28 cellular contexts compared by ENCODE assay signal in the genomic region with DNA sequence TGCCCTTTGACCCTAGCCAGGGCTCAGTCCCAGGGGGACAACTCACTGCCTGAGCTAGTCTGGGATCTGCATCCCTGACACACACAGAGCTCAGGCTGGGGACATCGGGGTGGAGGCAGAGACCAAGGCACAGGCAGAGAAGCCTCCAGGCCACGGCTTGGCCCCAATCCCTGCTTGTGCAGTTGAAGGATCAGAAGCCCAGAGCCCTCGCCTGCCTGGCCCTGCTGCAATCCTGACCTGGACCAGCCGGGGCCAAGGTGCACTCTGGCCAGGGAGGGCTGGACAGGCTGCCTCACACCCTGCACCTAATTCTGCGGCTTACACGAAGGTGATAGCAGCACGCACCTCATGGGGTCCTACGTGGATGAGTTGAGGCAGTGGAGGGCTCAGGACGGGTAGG. TPM values are rescaled to one million over a fixed set of nuclear protein-coding genes. Genes with fewer than 3 reads are reported as not detected.
"Had no signal": no experiment of that assay in that cellular context is flagged by ENCODE, and none has a peak within 500 bp of the region (broad histone marks: within the 10 kb centered on the region; RNA-seq: fewer than 3 reads in every experiment).

No MANE protein-coding gene starts in this region.

- ATAC-seq: left colon; pancreas; right cardiac atrium; stimulated activated naive CD8-positive, alpha-beta T cell treated with anti-CD3 and anti-CD28 coated beads, Interleukin-15, amount 100 ng/mL, for 72 hours had no signal

- DNase-seq: hippocampal formation; kidney; left colon; left ventricle myocardium inferior; mesendoderm; naive B cell; natural killer cell; nephron progenitor cell; nucleus accumbens; pancreas; posterior cingulate gyrus; retina; right cardiac atrium; sigmoid colon; small intestine; spleen; stimulated activated CD4-positive, alpha-beta T cell treated with anti-CD3 and anti-CD28 coated beads, Interleukin-4, amount 100 ng/mL, for 24 hours; stimulated activated CD8-positive, alpha-beta memory T cell treated with anti-CD3 and anti-CD28 coated beads, Interleukin-4, amount 100 ng/mL, for 48 hours; stimulated activated naive CD4-positive, alpha-beta T cell treated with Interleukin-2 at 50 U/mL for 16 hours; stimulated activated naive CD8-positive, alpha-beta T cell treated with anti-CD3 and anti-CD28 coated beads, Interleukin-15, amount 100 ng/mL, for 72 hours; substantia nigra; uterus had no signal

- H3K27me3 ChIP-seq: pancreas, sigmoid colon, uterus had no signal

- H3K36me3 ChIP-seq: left ventricle myocardium inferior, pancreas, prostate gland, sigmoid colon, spleen, tibial nerve, uterus had no signal

- H3K27ac ChIP-seq: left ventricle myocardium inferior, pancreas, prostate gland, sigmoid colon, spleen, tibial nerve, uterus had no signal

- H3K4me1 ChIP-seq: left ventricle myocardium inferior, pancreas, prostate gland, sigmoid colon, tibial nerve, uterus had no signal

- FAIRE-seq: islet of Langerhans, kidney, pancreas, small intestine had no signal

- H3K9me3 ChIP-seq: left ventricle myocardium inferior, pancreas, prostate gland, sigmoid colon, uterus had no signal

- H3K4me3 ChIP-seq: left ventricle myocardium inferior, lung, pancreas, prostate gland, sigmoid colon, spleen, tibial nerve, uterus had no signal

RNA-seq across cellular contexts. Expression of a gene that starts 34.6 kb away (rescaled TPM):
- total RNA-seq: left colon, left ventricle myocardium inferior, mononuclear cell, natural killer cell, osteoblast, right cardiac atrium, sigmoid colon, spleen, tibial nerve had no signal
- polyA plus RNA-seq: right cardiac atrium, sigmoid colon, spleen had no signal
